ENCODE assay signal across 9 cellular contexts in the genomic region with DNA sequence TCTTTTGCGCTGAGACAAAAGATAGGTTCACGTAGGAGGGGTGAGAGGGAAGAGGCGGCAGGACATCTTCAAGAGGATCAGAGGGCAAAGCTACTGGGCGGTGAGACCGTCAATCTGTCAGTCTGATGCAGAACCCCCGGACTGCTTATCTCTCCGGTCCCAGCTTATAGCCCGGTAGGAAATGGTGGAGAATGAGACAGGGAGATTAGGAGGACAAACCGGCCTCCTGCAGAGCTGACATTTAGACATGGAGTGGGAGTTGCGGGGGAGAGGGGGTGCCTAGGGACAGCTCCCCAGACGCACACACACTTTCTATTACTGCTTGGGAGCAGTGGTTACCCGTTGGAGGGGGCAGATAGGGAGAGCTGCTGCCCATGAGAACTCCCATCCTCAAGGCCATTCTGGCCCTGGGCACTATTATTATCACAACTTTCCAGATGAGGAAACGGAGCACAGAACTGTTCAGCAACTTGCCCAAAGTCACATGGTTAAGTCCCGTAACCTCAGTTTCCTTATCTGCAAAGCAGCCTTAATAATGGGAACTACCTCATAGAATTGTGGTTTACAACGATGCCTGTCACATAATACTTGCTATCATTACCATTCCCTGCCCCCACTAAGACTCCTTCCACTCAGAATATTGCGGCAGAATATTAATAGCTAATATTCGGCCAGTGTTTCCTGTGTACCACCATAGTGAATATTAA. TPM values are rescaled to one million over a fixed set of nuclear protein-coding genes. Genes with fewer than 3 reads are reported as not detected.
DNase-seq lines count a peak whose midpoint lies in the region; ATAC-seq and TF ChIP-seq lines count a peak whose summit lies in the region.
"Had no signal": no experiment of that assay in that cellular context is flagged by ENCODE, and none has a peak within 500 bp of the region (broad histone marks: within the 10 kb centered on the region; RNA-seq: fewer than 3 reads in every experiment).

No MANE protein-coding gene starts in this region.

- no peaks in the 10 kb centered on the region for H3K36me3 ChIP-seq in fibroblast of lung (ENCODE audit: control insufficient read depth, insufficient read depth, low read length)

- H2AFZ ChIP-seq in fibroblast of lung (ENCODE audit: low read length): peak overlapping the region; percentile 83

- TF ChIP-seq CTCF in GM12875 (IDR thresholded peaks at IDR 0.05; ENCODE audit: borderline replicate concordance, insufficient read depth, low read depth, low read length): no peak
- no peak for TF ChIP-seq CTCF in fibroblast of lung (conservative IDR thresholded peaks at IDR 0.05 in 1 of 2, IDR thresholded peaks at IDR 0.05 in 1 of 2; ENCODE audit: low read depth in 1 of 2, low read length in 2 of 2)

- H3K4me1 ChIP-seq in fibroblast of lung (ENCODE audit: control insufficient read depth, extremely low read depth, insufficient read depth, low read length): no peaks in the 10 kb centered on the region

- no peaks in the 10 kb centered on the region for H3K79me2 ChIP-seq in fibroblast of lung (ENCODE audit: control insufficient read depth, insufficient read depth, low read length)

- ATAC-seq in GM19452 (IDR thresholded peaks at IDR 0.05; ENCODE audit: unreplicated experiment): no peak

- DNase-seq in SKM-1 treated with dmso at 0.1 percent for 144 hours (lab: John Stamatoyannopoulos, UW; ENCODE audit: unreplicated experiment) (peak; percentile 19), fibroblast of lung (ENCODE audit: low read depth in 2 of 2) (no peak), renal cortical epithelial cell (ENCODE audit: low read depth) (peak; percentile 1), SHP77 (lab: John Stamatoyannopoulos, UW) (no peak), amniotic stem cell (lab: John Stamatoyannopoulos, UW) (no peak), NCI-H2029 (lab: John Stamatoyannopoulos, UW) (no peak)

- H3K4me3 ChIP-seq in GM12875 (ENCODE audit: low read depth, low read length) (peak overlapping the region; percentile 54), fibroblast of lung (replicated peaks in 1 of 4; ENCODE audit: control extremely low read depth in 1 of 4, insufficient read depth in 1 of 4, low read depth in 3 of 4, low read length in 4 of 4) (peak overlapping the region; percentile 60 to 89 (median 64))

- H3K27ac ChIP-seq in fibroblast of lung (ENCODE audit: insufficient read depth, low read length): peak overlapping the region; percentile 95

- H3K9me3 ChIP-seq in fibroblast of lung (ENCODE audit: control insufficient read depth, insufficient read depth, low read depth, low read length): no peaks in the 10 kb centered on the region

- H3K27me3 ChIP-seq in fibroblast of lung (ENCODE audit: control insufficient read depth, insufficient read depth, low read length): no peaks in the 10 kb centered on the region

- peak overlapping the region; percentile 98 for H3K4me2 ChIP-seq in fibroblast of lung (ENCODE audit: extremely low read depth, insufficient read depth, low read length)

- H4K20me1 ChIP-seq in fibroblast of lung (ENCODE audit: control insufficient read depth, extremely low read depth, insufficient read depth, low read length): no peaks in the 10 kb centered on the region

- peak overlapping the region; percentile 79 for H3K9ac ChIP-seq in fibroblast of lung (ENCODE audit: insufficient read depth, low read length)

RNA-seq across cellular contexts. Expression of gene HDAC6, which starts 1.1 kb away (rescaled TPM):
- total RNA-seq in fibroblast of lung (31.3 and 32.5 TPM in 2 replicates), renal cortical epithelial cell (36.3 and 54.4 TPM in 2 replicates)
- polyA plus RNA-seq in fibroblast of lung: 18.0 and 20.0 TPM in 2 replicates
- 18.3 and 18.7 TPM in 2 replicates for polyA plus RNA-seq in fibroblast of lung (2012)
- polyA minus RNA-seq in fibroblast of lung (ENCODE audit: low replicate concordance): 50.6 and 115 TPM in 2 replicates

RNA-seq across cellular contexts. Expression of gene GATA1, which starts 14.3 kb away (rescaled TPM):
- total RNA-seq in fibroblast of lung: not detected in 2 replicates
- 0.07 TPM in 1 of 2 replicates, not detected in the other for polyA plus RNA-seq in fibroblast of lung
- polyA plus RNA-seq in fibroblast of lung (2012): not detected in 2 replicates
- not detected in 2 replicates for polyA minus RNA-seq in fibroblast of lung (ENCODE audit: low replicate concordance)
- total RNA-seq in renal cortical epithelial cell: not detected in 2 replicates
- total RNA-seq: T-helper 1 cell treated with Interleukin-12 subunit alpha and Interleukin-12 subunit beta and Interleukin-4 antibody, amounts not matched to agents 30 ng/mL and 1 ng/mL, for 36 hours had no signal

RNA-seq across cellular contexts. Expression of gene ERAS, which starts 25.6 kb away (rescaled TPM):
- total RNA-seq in fibroblast of lung (not detected in 2 replicates), renal cortical epithelial cell (0.20 TPM in 1 of 2 replicates, not detected in the other)
- 0.05 TPM in 1 of 2 replicates, not detected in the other for polyA plus RNA-seq in fibroblast of lung
- polyA plus RNA-seq in fibroblast of lung (2012): not detected in 2 replicates
- polyA minus RNA-seq in fibroblast of lung (ENCODE audit: low replicate concordance): not detected in 2 replicates
- total RNA-seq: T-helper 1 cell treated with Interleukin-12 subunit alpha and Interleukin-12 subunit beta and Interleukin-4 antibody, amounts not matched to agents 30 ng/mL and 1 ng/mL, for 36 hours had no signal

RNA-seq across cellular contexts. Expression of gene PCSK1N, which starts 34.7 kb away (rescaled TPM):
- total RNA-seq in fibroblast of lung: 0.17 and 0.51 TPM in 2 replicates
- 0.08 TPM in 1 of 2 replicates, not detected in the other for polyA plus RNA-seq in fibroblast of lung
- 0.22 and 0.47 TPM in 2 replicates for polyA plus RNA-seq in fibroblast of lung (2012)
- polyA minus RNA-seq in fibroblast of lung (ENCODE audit: low replicate concordance): not detected in 2 replicates
- total RNA-seq in renal cortical epithelial cell: 2.6 and 3.6 TPM in 2 replicates

RNA-seq across cellular contexts. Expression of gene GLOD5, which starts 39.2 kb away (rescaled TPM):
- total RNA-seq in fibroblast of lung: not detected in 2 replicates
- not detected in 2 replicates for polyA plus RNA-seq in fibroblast of lung
- polyA plus RNA-seq in fibroblast of lung (2012): not detected in 2 replicates
- polyA minus RNA-seq in fibroblast of lung (ENCODE audit: low replicate concordance): not detected in 2 replicates
- not detected in 2 replicates for total RNA-seq in renal cortical epithelial cell
- total RNA-seq: T-helper 1 cell treated with Interleukin-12 subunit alpha and Interleukin-12 subunit beta and Interleukin-4 antibody, amounts not matched to agents 30 ng/mL and 1 ng/mL, for 36 hours had no signal

Comparison
In these comparisons a context has a peak if more than half of its experiments do, and no peak if none do; other contexts are left out.
1. DNase-seq: peak in SKM-1 treated with dmso at 0.1 percent for 144 hours (single experiment) and renal cortical epithelial cell (single experiment); none in fibroblast of lung (0 of 2), SHP77 (0 of 2), amniotic stem cell (single experiment) and NCI-H2029 (single experiment).